Comparison of ENCODE assay signal across 8 cellular contexts in the genomic region with DNA sequence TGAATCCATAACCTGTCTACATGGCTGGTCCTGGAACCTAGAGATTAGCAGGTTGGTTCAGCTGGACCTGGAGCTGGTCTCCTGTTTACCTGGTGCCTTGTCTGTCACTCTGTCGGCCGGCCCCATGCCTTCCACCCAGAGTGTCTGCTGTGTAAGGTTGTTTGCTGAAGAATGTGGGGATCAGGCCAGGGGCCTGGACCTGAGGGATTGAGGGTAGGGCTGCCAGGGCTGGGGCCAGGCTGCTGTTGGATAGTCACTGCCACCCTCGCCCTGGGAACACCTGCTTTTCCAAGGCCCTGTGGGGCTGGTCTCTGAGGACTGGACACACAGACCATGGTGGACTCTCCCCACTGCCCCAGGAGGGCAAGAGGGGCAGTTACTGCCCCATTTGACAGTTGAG. TPM values are rescaled to one million over a fixed set of nuclear protein-coding genes. Genes with fewer than 3 reads are reported as not detected.
A peak's percentile ranks its signal among the peaks of the same experiment; 100 is the strongest.
DNase-seq lines count a peak whose midpoint lies in the region; ATAC-seq and TF ChIP-seq lines count a peak whose summit lies in the region.

No MANE protein-coding gene starts in this region.

- no peak overlapping the region for H3K9ac ChIP-seq in skeletal muscle satellite cell (ENCODE audit: low read depth, low read length)

- ATAC-seq in T-helper 17 cell (no peak), right cardiac atrium (no peak), GM19397 (IDR thresholded peaks at IDR 0.05; ENCODE audit: unreplicated experiment) (no peak), GM21423 (IDR thresholded peaks at IDR 0.05; ENCODE audit: unreplicated experiment) (no peak)

- H3K27ac Mint-ChIP-seq in CD4-positive, alpha-beta memory T cell, result no peak overlapping the region
- H3K27ac Mint-ChIP-seq in T-helper 17 cell, result no peak overlapping the region

- H3K4me3 ChIP-seq in CD4-positive, alpha-beta memory T cell (ENCODE audit: low read length in 2 of 2), result no peak overlapping the region
- peak overlapping the region; percentile 94 for H3K4me3 ChIP-seq in right cardiac atrium (ENCODE audit: low read length)
- peak overlapping the region; percentile 68 for H3K4me3 ChIP-seq in skeletal muscle satellite cell (ENCODE audit: low read length)
- peak overlapping the region in 2 of 4 donors; percentile 74 to 82 for H3K4me3 ChIP-seq in Peyer's patch

- H3K4me3 Mint-ChIP-seq in CD4-positive, alpha-beta memory T cell, result peak overlapping the region in 7 of 8 donors; percentile 34 to 84 (median 77)
- H3K4me3 Mint-ChIP-seq in T-helper 17 cell, result peak overlapping the region; percentile 69

- no peaks in the 10 kb centered on the region for H3K9me3 ChIP-seq in CD4-positive, alpha-beta memory T cell (ENCODE audit: control insufficient read depth in 1 of 2, low read length in 2 of 2)
- H3K9me3 ChIP-seq in T-helper 17 cell (ENCODE audit: control insufficient read depth, low read length, poor library complexity, severe bottlenecking), result no peaks in the 10 kb centered on the region
- no peaks in the 10 kb centered on the region for H3K9me3 ChIP-seq in right cardiac atrium (ENCODE audit: control insufficient read depth, low read length)
- H3K9me3 ChIP-seq in skeletal muscle satellite cell (replicated peaks; ENCODE audit: low read length), result no peaks in the 10 kb centered on the region
- no peaks in the 10 kb centered on the region for H3K9me3 ChIP-seq in Peyer's patch

- peaks cover 5 to 18% (median 11%) of the 10 kb centered on the region in 4 donors for H3K4me1 Mint-ChIP-seq in CD4-positive, alpha-beta memory T cell
- H3K4me1 Mint-ChIP-seq in T-helper 17 cell, result peaks cover 9% of the 10 kb centered on the region

- no peak overlapping the region for H3K27ac ChIP-seq in CD4-positive, alpha-beta memory T cell (ENCODE audit: low read depth, low read length)
- H3K27ac ChIP-seq in right cardiac atrium (ENCODE audit: low read length) (peak overlapping the region; percentile 5), Peyer's patch (peak overlapping the region in 2 of 4 donors; percentile 72 to 74)

- TF ChIP-seq POLR2A in Peyer's patch (IDR thresholded peaks at IDR 0.05), result no peak

- H3K9me3 Mint-ChIP-seq in CD4-positive, alpha-beta memory T cell, result no peaks in the 10 kb centered on the region

- no peaks in the 10 kb centered on the region for H3K27me3 ChIP-seq in CD4-positive, alpha-beta memory T cell (ENCODE audit: insufficient read depth, low read length)
- H3K27me3 ChIP-seq in right cardiac atrium (ENCODE audit: control insufficient read depth, insufficient read depth) (no peaks in the 10 kb centered on the region), skeletal muscle satellite cell (ENCODE audit: control insufficient read depth, insufficient read depth, low read length) (no peaks in the 10 kb centered on the region), Peyer's patch (no peaks in the 10 kb centered on the region)

- H3K4me2 ChIP-seq in skeletal muscle satellite cell (ENCODE audit: low read length), result peak overlapping the region; percentile 85

- no peaks in the 10 kb centered on the region for H3K36me3 Mint-ChIP-seq in CD4-positive, alpha-beta memory T cell
- no peaks in the 10 kb centered on the region for H3K36me3 Mint-ChIP-seq in T-helper 17 cell (ENCODE audit: low read depth)

- intact Hi-C loops in CD4-positive, alpha-beta memory T cell (cut with micrococcal nuclease), result no loop called here
- intact Hi-C loops in right cardiac atrium (cut with DNase I), result loop anchor here in 1 of 4 donors (10.0 kb wide), 1 partner anchor 117 kb away; a partner anchor contains a TSS

- H3K27me3 Mint-ChIP-seq in CD4-positive, alpha-beta memory T cell, result peaks cover 0 to 2% of the 10 kb centered on the region in 2 donors
- H3K27me3 Mint-ChIP-seq in T-helper 17 cell, result no peaks in the 10 kb centered on the region

- no peaks in the 10 kb centered on the region for H3K36me3 ChIP-seq in CD4-positive, alpha-beta memory T cell (ENCODE audit: insufficient read depth, low read length)
- H3K36me3 ChIP-seq in skeletal muscle satellite cell (ENCODE audit: insufficient read depth, low read length) (peaks cover 4% of the 10 kb centered on the region), Peyer's patch (no peaks in the 10 kb centered on the region)

- peaks cover 24% of the 10 kb centered on the region for H3K4me1 ChIP-seq in CD4-positive, alpha-beta memory T cell (ENCODE audit: insufficient read depth, low read length)
- H3K4me1 ChIP-seq in right cardiac atrium (ENCODE audit: control insufficient read depth, insufficient read depth, low read length), result peaks cover 2% of the 10 kb centered on the region
- peaks cover 26% of the 10 kb centered on the region for H3K4me1 ChIP-seq in skeletal muscle satellite cell (ENCODE audit: control insufficient read depth, insufficient read depth, low read length)
- peaks cover 0 to 52% (median 10%) of the 10 kb centered on the region in 4 donors for H3K4me1 ChIP-seq in Peyer's patch

- whole genome bisulfite sequencing in right cardiac atrium, result 67% methylated on average over 3 of the region's 3 CpGs

- no peak for TF ChIP-seq CTCF in GM20000 (IDR thresholded peaks at IDR 0.05; ENCODE audit: extremely low read depth, missing control alignments)
- no peak for TF ChIP-seq CTCF in Peyer's patch (IDR thresholded peaks at IDR 0.05)

- no peak for DNase-seq in CD4-positive, alpha-beta memory T cell
- no peak for DNase-seq in T-helper 17 cell
- no peak for DNase-seq in right cardiac atrium
- no peak for DNase-seq in GM20000 (ENCODE audit: low spot score)
- DNase-seq in Peyer's patch, result no peak

- POLR2A ChIA-PET in CD4-positive, alpha-beta memory T cell (lab: Charles Lee; ENCODE audit: partially characterized antibody), result interaction anchor here (1.1 to 2.0 kb wide), 3 partner anchors 19 to 126 kb away, joined by 5 to 13 read pairs (median 8); a partner anchor contains a TSS

- CTCF ChIA-PET in CD4-positive, alpha-beta memory T cell (lab: Charles Lee; ENCODE audit: partially characterized antibody), result interaction anchor here (1.4 kb wide), 1 partner anchor 112 kb away, joined by 9 read pairs; no protein-coding TSS in a partner anchor

RNA-seq across cellular contexts. Expression of a gene that starts 1.4 kb away (rescaled TPM):
- 1 to 10 TPM; 1.7 to 2.1 TPM for total RNA-seq in CD4-positive, alpha-beta memory T cell
- polyA plus RNA-seq in CD4-positive, alpha-beta memory T cell, result under 1 TPM; 0.16 to 0.40 TPM
- 1 to 10 TPM; 2.2 to 3.9 TPM for total RNA-seq in T-helper 17 cell
- 100 to 1,000 TPM; 131 to 257 (median 158) TPM for total RNA-seq in right cardiac atrium
- 228 TPM for polyA plus RNA-seq in right cardiac atrium
- total RNA-seq in skeletal muscle satellite cell (2012; rRNA removed), result 3.5 and 6.1 TPM in 2 replicates
- total RNA-seq in Peyer's patch, result 100 to 1,000 TPM in 1 of 4 donors, 10 to 100 TPM in 3; 21.5 to 104 (median 30.2) TPM

RNA-seq across cellular contexts. Expression of a gene that starts 8.6 kb away (rescaled TPM):
- not detected for total RNA-seq in CD4-positive, alpha-beta memory T cell
- polyA plus RNA-seq in CD4-positive, alpha-beta memory T cell, result not detected
- total RNA-seq in T-helper 17 cell, result 1 to 10 TPM in 1 of 2 donors, not detected in 1; 2.0 TPM
- total RNA-seq in right cardiac atrium, result not detected
- polyA plus RNA-seq in right cardiac atrium, result not detected
- not detected in 2 replicates for total RNA-seq in skeletal muscle satellite cell (2012; rRNA removed)
- total RNA-seq in Peyer's patch, result 1 to 10 TPM in 2 of 4 donors, not detected in 2; 2.8 to 9.1 TPM

RNA-seq across cellular contexts. Expression of a gene that starts 18.5 kb away (rescaled TPM):
- total RNA-seq in CD4-positive, alpha-beta memory T cell, result 10 to 100 TPM; 48.5 to 49.8 TPM
- 10 to 100 TPM in 1 of 2 donors, 1 to 10 TPM in 1; 3.1 to 10.0 TPM for polyA plus RNA-seq in CD4-positive, alpha-beta memory T cell
- total RNA-seq in T-helper 17 cell (10 to 100 TPM; 45.2 to 46.7 TPM), right cardiac atrium (10 to 100 TPM; 16.8 to 20.5 (median 17.5) TPM), Peyer's patch (10 to 100 TPM; 48.5 to 84.0 (median 51.4) TPM)
- polyA plus RNA-seq in right cardiac atrium, result 14.0 TPM
- 26.1 and 28.0 TPM in 2 replicates for total RNA-seq in skeletal muscle satellite cell (2012; rRNA removed)

RNA-seq across cellular contexts. Expression of a gene that starts 19.5 kb away (rescaled TPM):
- total RNA-seq in CD4-positive, alpha-beta memory T cell, result 10 to 100 TPM in 1 of 2 experiments, 1 to 10 TPM in 1; 9.3 to 12.0 TPM
- 10 to 100 TPM; 13.5 to 20.1 TPM for polyA plus RNA-seq in CD4-positive, alpha-beta memory T cell
- total RNA-seq in T-helper 17 cell (1 to 10 TPM; 6.7 to 6.8 TPM), right cardiac atrium (10 to 100 TPM in 3 of 4 donors, 1 to 10 TPM in 1; 4.3 to 14.0 (median 12.5) TPM), Peyer's patch (10 to 100 TPM; 14.9 to 28.8 (median 19.9) TPM)
- polyA plus RNA-seq in right cardiac atrium, result 21.3 TPM
- 14.4 and 18.8 TPM in 2 replicates for total RNA-seq in skeletal muscle satellite cell (2012; rRNA removed)

RNA-seq across cellular contexts. Expression of a gene that starts 19.6 kb away (rescaled TPM):
- 100 to 1,000 TPM; 157 to 177 TPM for total RNA-seq in CD4-positive, alpha-beta memory T cell
- polyA plus RNA-seq in CD4-positive, alpha-beta memory T cell, result 10 to 100 TPM; 20.7 to 50.8 TPM
- total RNA-seq in T-helper 17 cell, result 100 to 1,000 TPM; 123 TPM
- total RNA-seq in right cardiac atrium, result 10 to 100 TPM; 67.3 to 72.4 (median 69.4) TPM
- polyA plus RNA-seq in right cardiac atrium, result 34.7 TPM
- total RNA-seq in skeletal muscle satellite cell (2012; rRNA removed), result 34.9 and 36.5 TPM in 2 replicates
- 100 to 1,000 TPM in 3 of 4 donors, 10 to 100 TPM in 1; 98.4 to 220 (median 141) TPM for total RNA-seq in Peyer's patch

Comparison
In these comparisons a context has a peak if more than half of its experiments do, and no peak if none do; other contexts are left out.
1. H3K4me3 ChIP-seq: peak in right cardiac atrium (single experiment) and skeletal muscle satellite cell (single experiment); none in CD4-positive, alpha-beta memory T cell (0 of 2).
2. RNA of a gene that starts 1.4 kb away (total RNA-seq): 131 to 257 TPM in right cardiac atrium and 21.5 to 104 TPM in Peyer's patch; 2.2 to 3.9 TPM in T-helper 17 cell and 1.7 to 2.1 TPM in CD4-positive, alpha-beta memory T cell; every median in the first group is over 4 times any median in the second.